Comparison of ENCODE assay signal across 8 cellular contexts in genomic region chr17:63476494-63476856, GRCh38. TPM values are rescaled to one million over a fixed set of nuclear protein-coding genes. Genes with fewer than 3 reads are reported as not detected.
A peak's percentile ranks its signal among the peaks of the same experiment; 100 is the strongest.
DNase-seq lines count a peak whose midpoint lies in the region; ATAC-seq and TF ChIP-seq lines count a peak whose summit lies in the region.

No MANE protein-coding gene starts in this region.

- H3K36me3 Mint-ChIP-seq in osteocyte (ENCODE audit: unreplicated experiment) = no peaks in the 10 kb centered on the region

- no peak for TF ChIP-seq POLR2A in esophagus muscularis mucosa (IDR thresholded peaks at IDR 0.05; ENCODE audit: low read depth)

- ATAC-seq in HG03108 (IDR thresholded peaks at IDR 0.05; ENCODE audit: unreplicated experiment) = no peak
- ATAC-seq in GM18870 (IDR thresholded peaks at IDR 0.05; ENCODE audit: unreplicated experiment) = no peak
- ATAC-seq in GM19395 (IDR thresholded peaks at IDR 0.05; ENCODE audit: unreplicated experiment) = no peak

- TF ChIP-seq CTCF in esophagus muscularis mucosa (IDR thresholded peaks at IDR 0.05) (no peak), osteocyte (IDR thresholded peaks at IDR 0.05) (no peak)

- H3K36me3 ChIP-seq in esophagus muscularis mucosa = no peaks in the 10 kb centered on the region

- WGBS in esophagus muscularis mucosa = no CpG with 5 or more reads among the region's 34 CpGs

- TF ChIP-seq EP300 in esophagus muscularis mucosa (IDR thresholded peaks at IDR 0.05) = no peak

- no peaks in the 10 kb centered on the region for H3K9me3 Mint-ChIP-seq in osteocyte (ENCODE audit: unreplicated experiment)

- H3K27me3 ChIP-seq in esophagus muscularis mucosa = peaks cover 0 to 61% (median 22%) of the 10 kb centered on the region in 4 donors

- H3K27me3 Mint-ChIP-seq in osteocyte (ENCODE audit: unreplicated experiment) = peaks cover 24% of the 10 kb centered on the region

- H3K9me3 ChIP-seq in esophagus muscularis mucosa = no peaks in the 10 kb centered on the region

- peaks cover 33 to 49% (median 43%) of the 10 kb centered on the region in 4 donors for H3K4me1 ChIP-seq in esophagus muscularis mucosa

- H3K27ac Mint-ChIP-seq in osteocyte (ENCODE audit: unreplicated experiment) = no peak overlapping the region

- peak overlapping the region; percentile 13 to 41 (median 21) for H3K27ac ChIP-seq in esophagus muscularis mucosa (replicated peaks in 1 of 4)

- peak overlapping the region; percentile 60 to 72 (median 65) for H3K4me3 ChIP-seq in esophagus muscularis mucosa

- intact Hi-C loops in esophagus muscularis mucosa (cut with DNase I) = loop anchor here (5.0 kb wide), 1 partner anchor 39 kb away; no protein-coding TSS in a partner anchor

- peak overlapping the region; percentile 42 for H3K4me3 Mint-ChIP-seq in osteocyte (ENCODE audit: unreplicated experiment)

- peak; percentile 17 to 23 for DNase-seq in activated CD4-positive, alpha-beta T cell treated with anti-CD3 and anti-CD28 coated beads, Interleukin-2, amount 50 U/mL, for 48 hours
- DNase-seq in activated CD4-positive, alpha-beta T cell treated with anti-CD3 and anti-CD28 coated beads for 48 hours = no peak
- DNase-seq in RPMI7951 (ENCODE audit: low read depth) (peak; percentile 16), esophagus muscularis mucosa (ENCODE audit: extremely low spot score) (no peak), osteocyte (ENCODE audit: extremely low spot score, unreplicated experiment) (no peak)

- peaks cover 13% of the 10 kb centered on the region for H3K4me1 Mint-ChIP-seq in osteocyte (ENCODE audit: unreplicated experiment)

RNA-seq across cellular contexts. Expression of gene ACE, which starts 0.4 kb away (rescaled TPM):
- 0.68 and 0.72 TPM in 2 replicates for total RNA-seq in RPMI7951 (2014; rRNA removed; shearing (Covaris generic))
- total RNA-seq in esophagus muscularis mucosa (1 to 10 TPM; 2.5 to 9.6 (median 4.9) TPM), osteocyte (0.91 and 1.1 TPM in 2 replicates)

RNA-seq across cellular contexts. Expression of gene CYB561, which starts 30.4 kb away (rescaled TPM):
- 9.5 and 10.0 TPM in 2 replicates for total RNA-seq in RPMI7951 (2014; rRNA removed; shearing (Covaris generic))
- total RNA-seq in esophagus muscularis mucosa (10 to 100 TPM in 3 of 4 donors, 1 to 10 TPM in 1; 8.8 to 17.0 (median 13.2) TPM), osteocyte (5.7 and 6.1 TPM in 2 replicates)

RNA-seq across cellular contexts. Expression of gene KCNH6, which starts 46.7 kb away (rescaled TPM):
- total RNA-seq in RPMI7951 (2014; rRNA removed; shearing (Covaris generic)) = not detected in 2 replicates
- total RNA-seq in esophagus muscularis mucosa (not detected), osteocyte (not detected in 2 replicates)

Comparison
In these comparisons a context has a peak if more than half of its experiments do, and no peak if none do; other contexts are left out.
1. DNase-seq: peak in activated CD4-positive, alpha-beta T cell treated with anti-CD3 and anti-CD28 coated beads, Interleukin-2, amount 50 U/mL, for 48 hours (2 of 2) and RPMI7951 (single experiment); none in activated CD4-positive, alpha-beta T cell treated with anti-CD3 and anti-CD28 coated beads for 48 hours (single experiment), esophagus muscularis mucosa (single experiment) and osteocyte (single experiment).